10 cellular contexts compared by ENCODE assay signal in genomic region chr3:30639937-30640336, GRCh38. TPM values are rescaled to one million over a fixed set of nuclear protein-coding genes. Genes with fewer than 3 reads are reported as not detected.
DNase-seq lines count a peak whose midpoint lies in the region; ATAC-seq and TF ChIP-seq lines count a peak whose summit lies in the region.
"Had no signal": no experiment of that assay in that cellular context is flagged by ENCODE, and none has a peak within 500 bp of the region (broad histone marks: within the 10 kb centered on the region; RNA-seq: fewer than 3 reads in every experiment).

No MANE protein-coding gene starts in this region.

- H3K9me3 Mint-ChIP-seq in CD4-positive, CD25-positive, alpha-beta regulatory T cell: no peaks in the 10 kb centered on the region

- no peak for TF ChIP-seq CTCF in suprapubic skin (IDR thresholded peaks at IDR 0.05)

- no peaks in the 10 kb centered on the region for H3K27me3 ChIP-seq in CD4-positive, CD25-positive, alpha-beta regulatory T cell (ENCODE audit: control insufficient read depth, insufficient read depth, low read length)
- H3K27me3 ChIP-seq in suprapubic skin: no peaks in the 10 kb centered on the region

- peaks cover 55 to 97% (median 90%) of the 10 kb centered on the region in 4 donors for H3K4me1 Mint-ChIP-seq in CD4-positive, CD25-positive, alpha-beta regulatory T cell
- peaks cover 72% of the 10 kb centered on the region for H3K4me1 Mint-ChIP-seq in T-helper 17 cell

- peaks cover 21% of the 10 kb centered on the region for H3K36me3 Mint-ChIP-seq in CD4-positive, CD25-positive, alpha-beta regulatory T cell
- H3K36me3 Mint-ChIP-seq in T-helper 17 cell (ENCODE audit: low read depth): no peaks in the 10 kb centered on the region

- no peaks in the 10 kb centered on the region for H3K9me3 ChIP-seq in CD4-positive, CD25-positive, alpha-beta regulatory T cell (ENCODE audit: control insufficient read depth in 2 of 2, low read length in 2 of 2)
- no peaks in the 10 kb centered on the region for H3K9me3 ChIP-seq in T-helper 17 cell (ENCODE audit: control insufficient read depth, low read length, poor library complexity, severe bottlenecking)
- no peaks in the 10 kb centered on the region for H3K9me3 ChIP-seq in suprapubic skin

- H3K4me3 ChIP-seq in CD4-positive, CD25-positive, alpha-beta regulatory T cell (ENCODE audit: low read depth, low read length): peak overlapping the region; percentile 33
- H3K4me3 ChIP-seq in suprapubic skin: no peak overlapping the region

- TF ChIP-seq POLR2A in suprapubic skin (IDR thresholded peaks at IDR 0.05): no peak

- H3K36me3 ChIP-seq in CD4-positive, CD25-positive, alpha-beta regulatory T cell (ENCODE audit: control insufficient read depth, insufficient read depth, low read length): peaks cover under 1% of the 10 kb centered on the region
- no peaks in the 10 kb centered on the region for H3K36me3 ChIP-seq in suprapubic skin

- peak overlapping the region; percentile 26 for H3K27ac ChIP-seq in CD4-positive, CD25-positive, alpha-beta regulatory T cell (ENCODE audit: insufficient read depth, low read length, poor library complexity, severe bottlenecking)
- H3K27ac ChIP-seq in suprapubic skin: no peak overlapping the region
- H3K27ac ChIP-seq: epithelial cell of prostate had no signal

- 86% methylated on average over 1 of the region's 1 CpG for WGBS in suprapubic skin

- H3K4me3 Mint-ChIP-seq in CD4-positive, CD25-positive, alpha-beta regulatory T cell: peak overlapping the region; percentile 19 to 51 (median 29)
- peak overlapping the region; percentile 7 for H3K4me3 Mint-ChIP-seq in T-helper 17 cell

- peaks cover 92% of the 10 kb centered on the region for H3K4me1 ChIP-seq in CD4-positive, CD25-positive, alpha-beta regulatory T cell (ENCODE audit: control insufficient read depth, insufficient read depth, low read length, poor library complexity, severe bottlenecking)
- H3K4me1 ChIP-seq in suprapubic skin: peaks cover 66% of the 10 kb centered on the region

- DNase-seq in CD4-positive, CD25-positive, alpha-beta regulatory T cell: peak in 1 of 3 donors; percentile 54
- DNase-seq in T-helper 17 cell: no peak
- DNase-seq in AG20443 (ENCODE audit: low spot score): no peak
- DNase-seq in suprapubic skin (ENCODE audit: low spot score in 2 of 2): no peak
- DNase-seq in DMS79 treated with DMSO at 0.1 percent for 48 hours (lab: John Stamatoyannopoulos, UW): no peak
- DNase-seq in KBM-7: no peak
- DNase-seq: DMS53 had no signal

- in situ Hi-C loops in KBM-7 (cut with MboI; ENCODE audit: low pct_unique_long_range_greater_than_20kb, low sequenced_read_pairs): no loop called here

- peak; percentile 62 to 66 for ATAC-seq in CD4-positive, CD25-positive, alpha-beta regulatory T cell (ENCODE audit: low read depth in 2 of 2)
- peak; percentile 64 for ATAC-seq in GM19025 (IDR thresholded peaks at IDR 0.05; ENCODE audit: low read depth, unreplicated experiment)
- ATAC-seq in HG03025 (IDR thresholded peaks at IDR 0.05; ENCODE audit: low FRiP score, unreplicated experiment): peak; percentile 71
- ATAC-seq in T-helper 17 cell: peak; percentile 35

- no peaks in the 10 kb centered on the region for H3K27me3 Mint-ChIP-seq in CD4-positive, CD25-positive, alpha-beta regulatory T cell
- no peaks in the 10 kb centered on the region for H3K27me3 Mint-ChIP-seq in T-helper 17 cell

- TF ChIP-seq EP300 in suprapubic skin (IDR thresholded peaks at IDR 0.05): no peak

- H3K27ac Mint-ChIP-seq in CD4-positive, CD25-positive, alpha-beta regulatory T cell: peak overlapping the region; percentile 52 to 96 (median 82)
- peak overlapping the region; percentile 92 for H3K27ac Mint-ChIP-seq in T-helper 17 cell

RNA-seq across cellular contexts. Expression of gene TGFBR2, which starts 33.5 kb away (rescaled TPM):
- total RNA-seq in CD4-positive, CD25-positive, alpha-beta regulatory T cell: 57.4 TPM
- polyA plus RNA-seq in CD4-positive, CD25-positive, alpha-beta regulatory T cell: 10 to 100 TPM; 35.8 to 92.6 (median 61.0) TPM
- 10 to 100 TPM; 58.4 to 74.5 TPM for total RNA-seq in T-helper 17 cell
- total RNA-seq in suprapubic skin: 10 to 100 TPM; 63.7 to 84.3 (median 83.3) TPM
